10 cellular contexts compared by ENCODE assay signal in the genomic region with DNA sequence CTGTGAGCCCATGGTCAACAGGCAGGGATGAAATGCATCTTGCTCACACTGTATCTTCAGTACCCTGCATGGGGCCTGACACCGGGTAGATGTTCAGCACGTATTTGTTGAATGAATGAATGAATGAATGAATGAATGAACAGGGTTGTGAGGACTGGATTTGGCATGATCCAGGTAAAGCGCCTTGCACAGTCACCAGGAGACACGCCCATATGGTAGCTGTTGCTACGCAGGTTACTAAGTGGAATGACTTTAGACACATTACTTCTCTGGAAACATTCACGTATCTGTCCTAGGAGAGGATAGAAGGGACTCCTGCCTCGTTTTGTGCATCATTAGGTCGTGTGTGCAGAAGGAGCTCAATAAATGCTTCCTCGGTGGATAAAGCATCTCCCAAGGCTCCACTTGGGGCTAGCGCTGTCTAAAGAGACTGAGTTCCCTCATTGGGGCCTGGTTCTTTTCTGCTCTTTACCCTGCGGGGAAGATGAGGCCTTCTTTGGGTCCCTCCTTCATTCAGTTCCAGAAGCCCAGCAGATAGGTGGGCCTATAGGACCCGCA. TPM values are rescaled to one million over a fixed set of nuclear protein-coding genes. Genes with fewer than 3 reads are reported as not detected.
DNase-seq lines count a peak whose midpoint lies in the region; ATAC-seq and TF ChIP-seq lines count a peak whose summit lies in the region.
"Had no signal": no experiment of that assay in that cellular context is flagged by ENCODE, and none has a peak within 500 bp of the region (broad histone marks: within the 10 kb centered on the region; RNA-seq: fewer than 3 reads in every experiment).

No MANE protein-coding gene starts in this region.

- no peak for TF ChIP-seq EP300 in suprapubic skin (IDR thresholded peaks at IDR 0.05)

- no peak for DNase-seq in activated T-cell treated with anti-CD3 and anti-CD28 coated beads, Interleukin-2, amount 50 U/mL, for 72 hours
- DNase-seq in activated T-cell treated with anti-CD3 and anti-CD28 coated beads, Interleukin-2, amount 50 U/mL, for 1 hour: no peak
- no peak for DNase-seq in immature natural killer cell
- DNase-seq in suprapubic skin (ENCODE audit: low spot score in 2 of 2): no peak
- no peak for DNase-seq in stimulated activated CD8-positive, alpha-beta memory T cell treated with anti-CD3 and anti-CD28 coated beads, Interleukin-4, amount 100 ng/mL, for 48 hours
- DNase-seq in NCI-H748 treated with DMSO at 0.1 percent for 48 hours (lab: John Stamatoyannopoulos, UW): no peak
- DNase-seq in AG08395 (ENCODE audit: low spot score): no peak
- DNase-seq: hippocampal formation, NCI-H446 treated with DMSO at 0.1 percent for 48 hours had no signal

- TF ChIP-seq CTCF in suprapubic skin (IDR thresholded peaks at IDR 0.05): no peak

- WGBS in suprapubic skin: 85% methylated on average over 12 of the region's 12 CpGs

- no peaks in the 10 kb centered on the region for H3K9me3 Mint-ChIP-seq in activated T-cell treated with anti-CD3 and anti-CD28 coated beads, Interleukin-2, amount 50 U/mL, for 72 hours
- H3K9me3 Mint-ChIP-seq in activated naive CD8-positive, alpha-beta T cell (ENCODE audit: low read depth): no peaks in the 10 kb centered on the region
- no peaks in the 10 kb centered on the region for H3K9me3 Mint-ChIP-seq in immature natural killer cell

- no peaks in the 10 kb centered on the region for H3K9me3 ChIP-seq in suprapubic skin

- H3K4me3 ChIP-seq in suprapubic skin: peak overlapping the region; percentile 76

- peaks cover 28% of the 10 kb centered on the region for H3K4me1 ChIP-seq in suprapubic skin

- no peak overlapping the region for H3K27ac ChIP-seq in suprapubic skin

- ATAC-seq in activated T-cell treated with anti-CD3 and anti-CD28 coated beads, Interleukin-2, amount 50 U/mL, for 72 hours (replicated peaks in 1 of 2): no peak

- no peak for TF ChIP-seq POLR2A in suprapubic skin (IDR thresholded peaks at IDR 0.05)

- no peaks in the 10 kb centered on the region for H3K36me3 Mint-ChIP-seq in activated T-cell treated with anti-CD3 and anti-CD28 coated beads, Interleukin-2, amount 50 U/mL, for 72 hours (ENCODE audit: insufficient read depth in 2 of 2)
- no peaks in the 10 kb centered on the region for H3K36me3 Mint-ChIP-seq in activated naive CD8-positive, alpha-beta T cell
- no peaks in the 10 kb centered on the region for H3K36me3 Mint-ChIP-seq in immature natural killer cell

- H3K27me3 ChIP-seq in suprapubic skin: peaks cover 10% of the 10 kb centered on the region

- no peaks in the 10 kb centered on the region for H3K36me3 ChIP-seq in suprapubic skin

- no peak overlapping the region for H3K27ac Mint-ChIP-seq in activated T-cell treated with anti-CD3 and anti-CD28 coated beads, Interleukin-2, amount 50 U/mL, for 72 hours
- H3K27ac Mint-ChIP-seq in activated naive CD8-positive, alpha-beta T cell: no peak overlapping the region
- H3K27ac Mint-ChIP-seq in immature natural killer cell: no peak overlapping the region

- peaks cover 6% of the 10 kb centered on the region for H3K4me1 Mint-ChIP-seq in activated T-cell treated with anti-CD3 and anti-CD28 coated beads, Interleukin-2, amount 50 U/mL, for 72 hours (ENCODE audit: low read depth)
- peaks cover 12% of the 10 kb centered on the region for H3K4me1 Mint-ChIP-seq in activated naive CD8-positive, alpha-beta T cell (ENCODE audit: low read depth)
- peaks cover 9 to 12% of the 10 kb centered on the region in 2 donors for H3K4me1 Mint-ChIP-seq in immature natural killer cell

- H3K27me3 Mint-ChIP-seq in activated T-cell treated with anti-CD3 and anti-CD28 coated beads, Interleukin-2, amount 50 U/mL, for 72 hours (ENCODE audit: low read depth): peaks cover 45% of the 10 kb centered on the region
- peaks cover 16% of the 10 kb centered on the region for H3K27me3 Mint-ChIP-seq in activated naive CD8-positive, alpha-beta T cell
- peaks cover 13 to 17% (median 16%) of the 10 kb centered on the region in 3 donors for H3K27me3 Mint-ChIP-seq in immature natural killer cell (ENCODE audit: low read depth in 3 of 3)

- peak overlapping the region; percentile 68 to 84 for H3K4me3 Mint-ChIP-seq in activated T-cell treated with anti-CD3 and anti-CD28 coated beads, Interleukin-2, amount 50 U/mL, for 72 hours
- H3K4me3 Mint-ChIP-seq in activated naive CD8-positive, alpha-beta T cell: peak overlapping the region; percentile 76
- peak overlapping the region; percentile 20 to 66 (median 44) for H3K4me3 Mint-ChIP-seq in immature natural killer cell

RNA-seq across cellular contexts. Expression of a gene that starts 54.2 kb away (rescaled TPM):
- 10 to 100 TPM; 88.7 to 89.1 TPM for total RNA-seq in activated T-cell treated with anti-CD3 and anti-CD28 coated beads, Interleukin-2, amount 50 U/mL, for 72 hours
- 100 to 1,000 TPM; 390 to 517 (median 431) TPM for polyA plus RNA-seq in immature natural killer cell
- 100 to 1,000 TPM; 314 to 371 (median 352) TPM for total RNA-seq in suprapubic skin
